1 cellular context compared by ENCODE assay signal in genomic region chr6:44220913-44221290, GRCh38.
TF ChIP-seq lines count a peak whose summit lies in the region.

No MANE protein-coding gene starts in this region.

TF ChIP-seq in IMR-90, 13 proteins besides CTCF, POLR2A, EP300 and RAD21 (continued from another document):
- TF ChIP-seq, protein P1, sequence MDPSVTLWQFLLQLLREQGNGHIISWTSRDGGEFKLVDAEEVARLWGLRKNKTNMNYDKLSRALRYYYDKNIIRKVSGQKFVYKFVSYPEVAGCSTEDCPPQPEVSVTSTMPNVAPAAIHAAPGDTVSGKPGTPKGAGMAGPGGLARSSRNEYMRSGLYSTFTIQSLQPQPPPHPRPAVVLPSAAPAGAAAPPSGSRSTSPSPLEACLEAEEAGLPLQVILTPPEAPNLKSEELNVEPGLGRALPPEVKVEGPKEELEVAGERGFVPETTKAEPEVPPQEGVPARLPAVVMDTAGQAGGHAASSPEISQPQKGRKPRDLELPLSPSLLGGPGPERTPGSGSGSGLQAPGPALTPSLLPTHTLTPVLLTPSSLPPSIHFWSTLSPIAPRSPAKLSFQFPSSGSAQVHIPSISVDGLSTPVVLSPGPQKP (IDR thresholded peaks at IDR 0.05; ENCODE audit: borderline replicate concordance, low read depth, low read length), result no peak
- TF ChIP-seq FOS (IDR thresholded peaks at IDR 0.05; ENCODE audit: low read depth, low read length) (no peak), RCOR1 (IDR thresholded peaks at IDR 0.05; ENCODE audit: insufficient replicate concordance, low read length) (no peak), MAFK (IDR thresholded peaks at IDR 0.05; ENCODE audit: low read depth, low read length) (no peak)
